In the genomic region with DNA sequence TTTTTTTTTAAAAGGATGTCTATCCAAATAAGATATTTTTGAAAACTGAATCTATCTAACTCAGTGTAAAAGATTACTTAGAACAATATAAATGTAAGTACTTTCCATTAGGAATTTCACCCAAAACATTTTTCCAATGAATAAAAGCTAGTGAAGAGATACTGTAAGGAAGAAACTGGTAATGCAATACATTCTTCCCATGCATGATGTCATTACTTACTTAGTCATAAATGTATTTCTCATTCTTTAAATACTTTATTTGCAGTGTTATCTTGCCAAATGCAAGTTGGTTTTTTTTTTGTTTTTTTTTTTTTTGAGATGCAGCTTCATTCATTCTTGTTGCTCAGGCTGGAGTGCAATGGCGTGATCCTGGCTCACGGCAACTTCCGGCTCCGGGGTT, we compare ENCODE assay signal across 17 cellular contexts.
A peak's percentile ranks its signal among the peaks of the same experiment; 100 is the strongest.
DNase-seq lines count a peak whose midpoint lies in the region; ATAC-seq and TF ChIP-seq lines count a peak whose summit lies in the region.
"Had no signal": no experiment of that assay in that cellular context is flagged by ENCODE, and none has a peak within 500 bp of the region (broad histone marks: within the 10 kb centered on the region; RNA-seq: fewer than 3 reads in every experiment).

No MANE protein-coding gene starts in this region.

- no peaks in the 10 kb centered on the region for H3K36me3 ChIP-seq in BJ (ENCODE audit: control insufficient read depth, insufficient read depth, low read length)
- H3K36me3 ChIP-seq in GM23338 (ENCODE audit: insufficient read depth), result no peaks in the 10 kb centered on the region
- H3K36me3 ChIP-seq in mesenchymal stem cell (ENCODE audit: control insufficient read depth in 1 of 2, insufficient read depth in 2 of 2, low read depth in 1 of 2, low read length in 2 of 2), result no peaks in the 10 kb centered on the region
- H3K36me3 ChIP-seq in transverse colon, result no peaks in the 10 kb centered on the region
- H3K36me3 ChIP-seq: BLaER1, SJCRH30 had no signal

- H3K79me2 ChIP-seq in GM23338 (replicated peaks; ENCODE audit: insufficient read depth), result no peaks in the 10 kb centered on the region

- H4K20me1 ChIP-seq in GM23338 (replicated peaks; ENCODE audit: insufficient read depth), result no peaks in the 10 kb centered on the region
- H4K20me1 ChIP-seq: BLaER1 had no signal

- intact Hi-C loops in transverse colon (cut with DNase I; ENCODE audit: low total_unique reads), result no loop called here

- ATAC-seq in GM23338, result no peak
- ATAC-seq: GM12878 had no signal

- H3K14ac ChIP-seq in mesenchymal stem cell (ENCODE audit: low read length in 2 of 2), result no peak overlapping the region

- H3K4me1 ChIP-seq in GM23338 (ENCODE audit: insufficient read depth) (peaks cover 44% of the 10 kb centered on the region), mesenchymal stem cell (ENCODE audit: control insufficient read depth, insufficient read depth, low read depth, low read length) (peaks cover 2% of the 10 kb centered on the region), transverse colon (peaks cover 0 to 7% (median 1%) of the 10 kb centered on the region in 4 donors)
- H3K4me1 ChIP-seq: BLaER1 had no signal

- no peak for TF ChIP-seq EP300 in transverse colon (IDR thresholded peaks at IDR 0.05; ENCODE audit: low read depth)

- peaks cover 8% of the 10 kb centered on the region for H3K27me3 Mint-ChIP-seq in GM23338 (ENCODE audit: insufficient read depth, low read depth, poor library complexity)
- peaks cover 9% of the 10 kb centered on the region for H3K27me3 Mint-ChIP-seq in activated naive CD8-positive, alpha-beta T cell treated with anti-CD3 and anti-CD28 coated beads for 36 hours

- in situ Hi-C loops in transverse colon (cut with MboI; ENCODE audit: low pct_ligation_motif_present in 1 of 4, low pct_unique_long_range_greater_than_20kb in 1 of 4, low sequenced_read_pairs in 3 of 4), result no loop called here

- no peaks in the 10 kb centered on the region for H3F3A ChIP-seq in GM23338 (replicated peaks; ENCODE audit: low read depth)

- no peak overlapping the region for H2BK12ac ChIP-seq in mesenchymal stem cell (ENCODE audit: low read length in 2 of 2)

- H3K27ac ChIP-seq in GM23338 (ENCODE audit: low read depth) (no peak overlapping the region), mesenchymal stem cell (ENCODE audit: low read length, poor library complexity, severe bottlenecking) (no peak overlapping the region), transverse colon (no peak overlapping the region)
- H3K27ac ChIP-seq: BLaER1, HL-60, SJCRH30 had no signal

- peak overlapping the region; percentile 30; the same call in 1 of the 2 replicates for H3K27ac Mint-ChIP-seq in GM23338
- no peak overlapping the region for H3K27ac Mint-ChIP-seq in activated naive CD8-positive, alpha-beta T cell treated with anti-CD3 and anti-CD28 coated beads for 36 hours

- no peaks in the 10 kb centered on the region for H3K79me1 ChIP-seq in mesenchymal stem cell (replicated peaks; ENCODE audit: low read length, poor library complexity, severe bottlenecking)

- no peaks in the 10 kb centered on the region for H3K9me3 Mint-ChIP-seq in GM23338
- H3K9me3 Mint-ChIP-seq in activated naive CD8-positive, alpha-beta T cell treated with anti-CD3 and anti-CD28 coated beads for 36 hours, result no peaks in the 10 kb centered on the region

- H3K9me3 ChIP-seq in mesenchymal stem cell (ENCODE audit: control insufficient read depth, low read length), result no peaks in the 10 kb centered on the region
- no peaks in the 10 kb centered on the region for H3K9me3 ChIP-seq in transverse colon
- H3K9me3 ChIP-seq: BLaER1, SJCRH30 had no signal

- no peak overlapping the region for H2BK15ac ChIP-seq in mesenchymal stem cell (ENCODE audit: low read depth, poor library complexity, severe bottlenecking)

- 100% methylated on average over 4 of the region's 4 CpGs for WGBS in mesenchymal stem cell
- 94 to 100% methylated on average over 4 of the region's 4 CpGs for WGBS in transverse colon (ENCODE audit: low coverage in 1 of 2), 2 donors

- no peak overlapping the region for H3K9ac ChIP-seq in mesenchymal stem cell (ENCODE audit: low read length)
- H3K9ac ChIP-seq: BLaER1 had no signal

- no peak for TF ChIP-seq POLR2A in transverse colon (IDR thresholded peaks at IDR 0.05)

- no peak overlapping the region for H2BK120ac ChIP-seq in mesenchymal stem cell (ENCODE audit: low read depth, low read length)

- TF ChIP-seq CTCF in BJ (IDR thresholded peaks at IDR 0.05; ENCODE audit: insufficient read depth, low read depth, low read length) (no peak), GM23338 (conservative IDR thresholded peaks at IDR 0.05; ENCODE audit: low read depth in 2 of 2) (no peak), transverse colon (IDR thresholded peaks at IDR 0.05) (no peak)

- peaks cover 41% of the 10 kb centered on the region for H3K4me1 Mint-ChIP-seq in GM23338
- no peaks in the 10 kb centered on the region for H3K4me1 Mint-ChIP-seq in activated naive CD8-positive, alpha-beta T cell treated with anti-CD3 and anti-CD28 coated beads for 36 hours
- H3K4me1 Mint-ChIP-seq: CD8-positive, alpha-beta memory T cell had no signal

- H2AFZ ChIP-seq in GM23338, result no peak overlapping the region
- H2AFZ ChIP-seq in mesenchymal stem cell (ENCODE audit: low read depth, low read length), result no peak overlapping the region

- H3K4me2 ChIP-seq in GM23338 (no peak overlapping the region), mesenchymal stem cell (ENCODE audit: low read length, poor library complexity, severe bottlenecking) (no peak overlapping the region)
- H3K4me2 ChIP-seq: BLaER1 had no signal

- CTCF ChIA-PET in BJ (lab: Yijun Ruan, JAX), result no interaction called here

- H3K27me3 ChIP-seq in BJ (ENCODE audit: control insufficient read depth, insufficient read depth, low read length) (no peaks in the 10 kb centered on the region), GM23338 (ENCODE audit: insufficient read depth) (no peaks in the 10 kb centered on the region), mesenchymal stem cell (ENCODE audit: control insufficient read depth in 1 of 2, insufficient read depth in 1 of 2, low read length in 2 of 2) (no peaks in the 10 kb centered on the region), transverse colon (no peaks in the 10 kb centered on the region)
- H3K27me3 ChIP-seq: BLaER1, SJCRH30 had no signal

- no peak overlapping the region for H2BK5ac ChIP-seq in mesenchymal stem cell (ENCODE audit: low read depth, low read length, poor library complexity, severe bottlenecking)

- no peak overlapping the region for H4K91ac ChIP-seq in mesenchymal stem cell (ENCODE audit: low read length)

- H3K36me3 Mint-ChIP-seq in GM23338 (ENCODE audit: low read depth), result no peaks in the 10 kb centered on the region
- no peaks in the 10 kb centered on the region for H3K36me3 Mint-ChIP-seq in activated naive CD8-positive, alpha-beta T cell treated with anti-CD3 and anti-CD28 coated beads for 36 hours
- H3K36me3 Mint-ChIP-seq: CD8-positive, alpha-beta memory T cell had no signal

- H3K4ac ChIP-seq in mesenchymal stem cell (ENCODE audit: low read depth in 1 of 2, low read length in 2 of 2), result no peak overlapping the region

- H3K4me3 Mint-ChIP-seq in GM23338, result no peak overlapping the region
- no peak overlapping the region for H3K4me3 Mint-ChIP-seq in activated naive CD8-positive, alpha-beta T cell treated with anti-CD3 and anti-CD28 coated beads for 36 hours
- H3K4me3 Mint-ChIP-seq: CD8-positive, alpha-beta memory T cell had no signal

- H2AK5ac ChIP-seq in mesenchymal stem cell (ENCODE audit: low read length, severe bottlenecking), result no peak overlapping the region

- DNase-seq in BJ (ENCODE audit: low read depth), result peak; percentile 13
- no peak for DNase-seq in GM23338 (ENCODE audit: low spot score)
- DNase-seq in amniotic epithelial cell (ENCODE audit: low read depth), result peak; percentile 2
- DNase-seq in mesenchymal stem cell, result peak; percentile 34
- no peak for DNase-seq in activated naive CD8-positive, alpha-beta T cell treated with anti-CD3 and anti-CD28 coated beads for 36 hours
- DNase-seq in OCI-M1 (lab: John Stamatoyannopoulos, UW), result no peak
- no peak for DNase-seq in transverse colon
- DNase-seq: ACHN; CD8-positive, alpha-beta memory T cell; MM.1S; NCI-H1105; NCI-H1694 treated with DMSO at 0.1 percent for 48 hours; RPMI8226; SJCRH30 had no signal

- H3K9me2 ChIP-seq in GM23338 (ENCODE audit: insufficient read depth), result no peaks in the 10 kb centered on the region

- H3K18ac ChIP-seq in mesenchymal stem cell (ENCODE audit: low read depth in 1 of 2, low read length in 2 of 2), result no peak overlapping the region

- H3K23ac ChIP-seq in mesenchymal stem cell (ENCODE audit: low read length in 2 of 2), result no peak overlapping the region

- POLR2A ChIA-PET in BJ (lab: Charles Lee), result no interaction called here

- H4K8ac ChIP-seq in mesenchymal stem cell (ENCODE audit: low read length), result no peak overlapping the region

- H3K4me3 ChIP-seq in BJ (ENCODE audit: low read depth, low read length), result no peak overlapping the region
- no peak overlapping the region for H3K4me3 ChIP-seq in GM23338
- no peak overlapping the region for H3K4me3 ChIP-seq in mesenchymal stem cell (ENCODE audit: insufficient read depth in 1 of 2, low read depth in 1 of 2, low read length in 2 of 2)
- no peak overlapping the region for H3K4me3 ChIP-seq in transverse colon
- H3K4me3 ChIP-seq: BLaER1, GM12878, SJCRH30 had no signal

TF ChIP-seq in GM23338, 12 proteins besides CTCF, POLR2A, EP300 and RAD21 (continues in another document):
- TF ChIP-seq ZNF114 (CRISPR knock-in tag; IDR thresholded peaks at IDR 0.05) (no peak), STAT1 (IDR thresholded peaks at IDR 0.05; ENCODE audit: unreplicated experiment) (no peak)

Comparison
In these comparisons a context has a peak if more than half of its experiments do, and no peak if none do; other contexts are left out.
1. DNase-seq: peak in BJ (single experiment), amniotic epithelial cell (single experiment) and mesenchymal stem cell (single experiment); none in GM23338 (single experiment), activated naive CD8-positive, alpha-beta T cell treated with anti-CD3 and anti-CD28 coated beads for 36 hours (single experiment), OCI-M1 (single experiment) and transverse colon (single experiment).